In the genomic region with DNA sequence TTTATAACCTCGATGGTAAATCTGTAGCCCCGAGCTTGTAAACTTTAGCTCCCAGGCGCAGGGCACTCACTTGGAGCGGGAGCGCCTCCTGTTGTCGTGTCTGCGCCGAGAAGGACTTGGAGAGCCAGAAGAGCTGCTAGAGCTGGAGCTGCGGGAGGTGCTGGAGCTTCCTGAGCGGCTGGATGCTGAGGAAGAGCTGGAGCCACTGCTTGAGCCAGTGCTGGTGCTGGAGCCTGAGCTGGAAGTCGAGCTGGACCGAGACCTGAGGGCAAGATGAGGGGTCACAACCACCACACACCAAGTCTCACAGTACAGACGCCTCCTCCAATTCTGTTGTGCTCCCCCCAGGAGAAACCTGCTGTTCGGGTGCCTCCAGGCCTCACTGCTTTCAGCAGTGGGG, we compare ENCODE assay signal across 8 cellular contexts. TPM values are rescaled to one million over a fixed set of nuclear protein-coding genes. Genes with fewer than 3 reads are reported as not detected.
A peak's percentile ranks its signal among the peaks of the same experiment; 100 is the strongest.
DNase-seq lines count a peak whose midpoint lies in the region; ATAC-seq, FAIRE-seq and TF ChIP-seq lines count a peak whose summit lies in the region.
"Not testable (repeated sequence)": the region's sequence is repeated elsewhere in the genome, so short reads cannot be mapped to it uniquely, and the experiment has no call there.
"Had no signal": no experiment of that assay in that cellular context is flagged by ENCODE, and none has a peak within 500 bp of the region (broad histone marks: within the 10 kb centered on the region; RNA-seq: fewer than 3 reads in every experiment).

No MANE protein-coding gene starts in this region.

- DNase-seq in BE2C; T-helper 17 cell; K562 (ENCODE audit: extremely low read depth in 1 of 4, low spot score in 3 of 4); stimulated activated naive B cell treated with anti-CD40 and anti-IgM and Interleukin-4, amounts not matched to agents 10 μg/mL and 1 μg/mL and 100 μg/mL, for 72 hours: not testable (repeated sequence)
- peak; percentile 37 for DNase-seq in Right ventricle myocardium inferior (ENCODE audit: missing footprints)
- DNase-seq in natural killer cell treated with Interleukin-12 subunit alpha and Interleukin-12 subunit beta and Interleukin-15 and Interleukin-18, amount 100 ng/mL, for 72 hours (ENCODE audit: low spot score): peak; percentile 15

- H3K4me2 ChIP-seq in K562 (ENCODE audit: insufficient read depth, low read length): not testable (repeated sequence)

- not testable (repeated sequence) for FAIRE-seq in K562 (lab: Jason Lieb, UNC)

- H3K4me3 Mint-ChIP-seq in T-helper 17 cell; natural killer cell treated with Interleukin-12 subunit alpha and Interleukin-12 subunit beta and Interleukin-15 and Interleukin-18, amount 100 ng/mL, for 72 hours; stimulated activated naive B cell treated with anti-CD40 and anti-IgM and Interleukin-4, amounts not matched to agents 10 μg/mL and 1 μg/mL and 100 μg/mL, for 72 hours: not testable (repeated sequence)

- not testable (repeated sequence) for H3K27ac ChIP-seq in HEK293 (ENCODE audit: extremely low read depth, low read depth, low read length); K562 (ENCODE audit: extremely low read depth, low read depth, low read length)

- H3K9ac ChIP-seq in K562 (ENCODE audit: insufficient read depth in 1 of 2, low read depth in 2 of 2, low read length in 2 of 2): not testable (repeated sequence)

- ATAC-seq in T-helper 17 cell; K562; Right ventricle myocardium inferior; natural killer cell treated with Interleukin-12 subunit alpha and Interleukin-12 subunit beta and Interleukin-15 and Interleukin-18, amount 100 ng/mL, for 72 hours; stimulated activated naive B cell treated with anti-CD40 and anti-IgM and Interleukin-4, amounts not matched to agents 10 μg/mL and 1 μg/mL and 100 μg/mL, for 72 hours (replicated peaks): not testable (repeated sequence)

- POLR2A ChIA-PET in HEK293 (lab: Yijun Ruan, JAX) (interaction anchor here (1.0 to 2.9 kb wide), 3 partner anchors 11 to 108 kb away, joined by 3 to 15 read pairs (median 5); a partner anchor contains a TSS), K562 (lab: Yijun Ruan, JAX) (interaction anchor here (1.0 to 6.0 kb wide), 7 partner anchors 9 to 108 kb away, joined by 3 to 40 read pairs (median 4); a partner anchor contains a TSS)

- 93% methylated on average over 14 of the region's 14 CpGs for WGBS in K562 (ENCODE audit: insufficient coverage, low coverage, missing lambda C conversion rate)

- H3K4me3 ChIP-seq in BE2C (ENCODE audit: low read depth, low read length); HEK293 (ENCODE audit: low read depth, low read length); K562: not testable (repeated sequence)

- TF ChIP-seq POLR2A in K562 (conservative IDR thresholded peaks at IDR 0.05): not testable (repeated sequence)

- H3K27me3 ChIP-seq in BE2C; K562 (ENCODE audit: control insufficient read depth in 2 of 2, insufficient read depth in 2 of 2, low read length in 2 of 2): not testable (repeated sequence)

- peaks cover 27% of the 10 kb centered on the region for H3K4me1 Mint-ChIP-seq in T-helper 17 cell
- peaks cover 29 to 30% of the 10 kb centered on the region in 2 donors for H3K4me1 Mint-ChIP-seq in natural killer cell treated with Interleukin-12 subunit alpha and Interleukin-12 subunit beta and Interleukin-15 and Interleukin-18, amount 100 ng/mL, for 72 hours (ENCODE audit: low read depth in 2 of 2)
- H3K4me1 Mint-ChIP-seq in stimulated activated naive B cell treated with anti-CD40 and anti-IgM and Interleukin-4, amounts not matched to agents 10 μg/mL and 1 μg/mL and 100 μg/mL, for 72 hours: peaks cover 19 to 28% of the 10 kb centered on the region in 2 donors

- in situ Hi-C loops in K562 (cut with MboI): not testable (repeated sequence)

- not testable (repeated sequence) for TF ChIP-seq RAD21 in K562 (CRISPR knock-in tag; conservative IDR thresholded peaks at IDR 0.05 in 1 of 2, IDR thresholded peaks at IDR 0.05 in 1 of 2)

- H4K20me1 ChIP-seq in K562 (replicated peaks; ENCODE audit: control insufficient read depth, insufficient read depth, low read length): peaks cover 27% of the 10 kb centered on the region

- H3K36me3 ChIP-seq in BE2C (peaks cover 80% of the 10 kb centered on the region), HEK293 (ENCODE audit: control insufficient read depth in 2 of 2, insufficient read depth in 1 of 2, low read length in 2 of 2) (peaks cover 48 to 90% of the 10 kb centered on the region in 2 experiments), K562 (ENCODE audit: control insufficient read depth, insufficient read depth, low read length) (peaks cover 88% of the 10 kb centered on the region)

- H2AFZ ChIP-seq in K562 (ENCODE audit: low read depth, low read length): not testable (repeated sequence)

- CTCF ChIA-PET in HEK293 (lab: Yijun Ruan, JAX): interaction anchor here (0.7 to 1.4 kb wide), 3 partner anchors 10 to 245 kb away, joined by 3 to 5 read pairs (median 4); no protein-coding TSS in a partner anchor
- CTCF ChIA-PET in K562 (lab: Yijun Ruan, JAX; ENCODE audit: low intra/inter-chr PET ratio): not testable (repeated sequence)

- not testable (repeated sequence) for BruUV-seq in K562 (replicated peaks; lab: Mats Ljungman, UMichigan)

- H3K27ac Mint-ChIP-seq in T-helper 17 cell: peak overlapping the region; percentile 39
- H3K27ac Mint-ChIP-seq in natural killer cell treated with Interleukin-12 subunit alpha and Interleukin-12 subunit beta and Interleukin-15 and Interleukin-18, amount 100 ng/mL, for 72 hours: not testable (repeated sequence)
- peak overlapping the region; percentile 31 for H3K27ac Mint-ChIP-seq in stimulated activated naive B cell treated with anti-CD40 and anti-IgM and Interleukin-4, amounts not matched to agents 10 μg/mL and 1 μg/mL and 100 μg/mL, for 72 hours

- H3K9me3 ChIP-seq in BE2C; HEK293 (ENCODE audit: control insufficient read depth, insufficient read depth, low read depth, low read length); T-helper 17 cell (ENCODE audit: control insufficient read depth, low read length, poor library complexity, severe bottlenecking); K562 (replicated peaks; ENCODE audit: control insufficient read depth, insufficient read depth, low read depth, low read length): not testable (repeated sequence)

- H3K36me3 Mint-ChIP-seq in T-helper 17 cell (ENCODE audit: low read depth): not testable (repeated sequence)
- H3K36me3 Mint-ChIP-seq in natural killer cell treated with Interleukin-12 subunit alpha and Interleukin-12 subunit beta and Interleukin-15 and Interleukin-18, amount 100 ng/mL, for 72 hours: peaks cover 27% of the 10 kb centered on the region
- H3K36me3 Mint-ChIP-seq in stimulated activated naive B cell treated with anti-CD40 and anti-IgM and Interleukin-4, amounts not matched to agents 10 μg/mL and 1 μg/mL and 100 μg/mL, for 72 hours: peaks cover 35 to 50% of the 10 kb centered on the region in 2 donors

- peak; percentile 7; the same call in 1 of the 2 replicates for TF ChIP-seq CTCF in BE2C (IDR thresholded peaks at IDR 0.05; ENCODE audit: low read depth, low read length)
- not testable (repeated sequence) for TF ChIP-seq CTCF in HEK293 (tag by site-specific recombination; IDR thresholded peaks at IDR 0.05); K562 (IDR thresholded peaks at IDR 0.05 in 2 of 3, conservative IDR thresholded peaks at IDR 0.05 in 1 of 3; ENCODE audit: insufficient read depth in 2 of 3, low read depth in 1 of 3, low read length in 3 of 3)

- not testable (repeated sequence) for H3K9me3 Mint-ChIP-seq in natural killer cell treated with Interleukin-12 subunit alpha and Interleukin-12 subunit beta and Interleukin-15 and Interleukin-18, amount 100 ng/mL, for 72 hours; stimulated activated naive B cell treated with anti-CD40 and anti-IgM and Interleukin-4, amounts not matched to agents 10 μg/mL and 1 μg/mL and 100 μg/mL, for 72 hours

- H3K27me3 Mint-ChIP-seq in T-helper 17 cell; natural killer cell treated with Interleukin-12 subunit alpha and Interleukin-12 subunit beta and Interleukin-15 and Interleukin-18, amount 100 ng/mL, for 72 hours; stimulated activated naive B cell treated with anti-CD40 and anti-IgM and Interleukin-4, amounts not matched to agents 10 μg/mL and 1 μg/mL and 100 μg/mL, for 72 hours: not testable (repeated sequence)

- H3K79me2 ChIP-seq in K562 (ENCODE audit: control insufficient read depth, insufficient read depth, low read length): peaks cover 75% of the 10 kb centered on the region

- not testable (repeated sequence) for TF ChIP-seq EP300 in K562 (IDR thresholded peaks at IDR 0.05; ENCODE audit: low read length)

- intact Hi-C loops in K562 (cut with micrococcal nuclease): not testable (repeated sequence)
- intact Hi-C loops in Right ventricle myocardium inferior (cut with DNase I): loop anchor here (10.0 kb wide), 1 partner anchor 242 kb away; no protein-coding TSS in a partner anchor

- not testable (repeated sequence) for H3K4me1 ChIP-seq in BE2C; HEK293 (ENCODE audit: control insufficient read depth, insufficient read depth, low read length); K562 (replicated peaks in 1 of 2; ENCODE audit: control insufficient read depth in 2 of 2, insufficient read depth in 2 of 2, low read length in 2 of 2)

- not testable (repeated sequence) for H3K9me1 ChIP-seq in K562 (ENCODE audit: control insufficient read depth, insufficient read depth, low read length)

RNA-seq across cellular contexts. Expression of a gene that starts 4.9 kb away (rescaled TPM):
- polyA plus RNA-seq in BE2C (2012; ENCODE audit: insufficient read depth, insufficient read length, low read depth): 443 TPM
- total RNA-seq in T-helper 17 cell (100 to 1,000 TPM; 204 to 224 TPM), K562 (2014; rRNA removed) (252 and 305 TPM in 2 replicates), K562 (2014; rRNA removed; fragmentation: Illumina TruSeq; extraction: Trizol) (122 and 138 TPM in 2 replicates), K562 (2015; rRNA removed; fragmentation: Illumina TruSeq; extraction: Trizol) (188 and 196 TPM in 2 replicates), K562 (2021) (338 and 343 TPM in 2 replicates), Right ventricle myocardium inferior (105 TPM)
- total RNA-seq in K562 (2011; cell fraction: chromatin; rRNA removed; ENCODE audit: low replicate concordance): 373 and 378 TPM in 2 replicates
- total RNA-seq in K562 (2011; cell fraction: nucleolus; rRNA removed): 251 and 274 TPM in 2 replicates
- 357 and 477 TPM in 2 replicates for total RNA-seq in K562 (2011; cell fraction: nucleoplasm; rRNA removed)
- polyA plus RNA-seq in K562 (2011; rRNA removed) (202 and 211 TPM in 2 replicates), K562 (2014; fragmentation: Illumina TruSeq; extraction: Trizol) (307 and 351 TPM in 2 replicates), K562 (2014; fragmentation: Nextera tagmentation; extraction: Ambion mirVana) (10 to 100 TPM; 44.9 to 50.6 TPM), K562 (2014; rRNA removed) (286 and 343 TPM in 2 replicates)
- 319 and 500 TPM in 2 replicates for polyA plus RNA-seq in K562 (2011; cell fraction: cytosol; rRNA removed)
- 227 and 282 TPM in 2 replicates for polyA plus RNA-seq in K562 (2011; cell fraction: nucleus; rRNA removed)
- 240 and 340 TPM in 2 replicates for polyA plus RNA-seq in K562 (2012)
- polyA minus RNA-seq in K562 (2011; rRNA and poly(A)+ RNA removed): 122 and 170 TPM in 2 replicates
- 137 and 148 TPM in 2 replicates for polyA minus RNA-seq in K562 (2011; cell fraction: cytosol; rRNA and poly(A)+ RNA removed)
- 71.2 and 87.7 TPM in 2 replicates for polyA minus RNA-seq in K562 (2011; cell fraction: nucleus; rRNA and poly(A)+ RNA removed)
- total RNA-seq in natural killer cell treated with Interleukin-12 subunit alpha and Interleukin-12 subunit beta and Interleukin-15 and Interleukin-18, amount 100 ng/mL, for 72 hours: 100 to 1,000 TPM; 256 to 334 TPM

RNA-seq across cellular contexts. Expression of a gene that starts 11.6 kb away (rescaled TPM):
- 89.8 TPM for polyA plus RNA-seq in BE2C (2012; ENCODE audit: insufficient read depth, insufficient read length, low read depth)
- total RNA-seq in T-helper 17 cell (10 to 100 TPM; 15.2 TPM), K562 (2014; rRNA removed) (175 and 241 TPM in 2 replicates), K562 (2014; rRNA removed; fragmentation: Illumina TruSeq; extraction: Trizol) (21.4 and 22.6 TPM in 2 replicates), K562 (2015; rRNA removed; fragmentation: Illumina TruSeq; extraction: Trizol) (54.0 and 55.0 TPM in 2 replicates), K562 (2021) (172 and 181 TPM in 2 replicates), Right ventricle myocardium inferior (205 TPM)
- 82.7 and 201 TPM in 2 replicates for total RNA-seq in K562 (2011; cell fraction: chromatin; rRNA removed; ENCODE audit: low replicate concordance)
- 140 and 148 TPM in 2 replicates for total RNA-seq in K562 (2011; cell fraction: nucleolus; rRNA removed)
- total RNA-seq in K562 (2011; cell fraction: nucleoplasm; rRNA removed): 85.4 and 93.3 TPM in 2 replicates
- polyA plus RNA-seq in K562 (2011; rRNA removed) (70.5 and 106 TPM in 2 replicates), K562 (2014; fragmentation: Illumina TruSeq; extraction: Trizol) (32.0 and 72.2 TPM in 2 replicates), K562 (2014; fragmentation: Nextera tagmentation; extraction: Ambion mirVana) (1 to 10 TPM; 4.7 to 7.6 TPM), K562 (2014; rRNA removed) (189 and 199 TPM in 2 replicates)
- polyA plus RNA-seq in K562 (2011; cell fraction: cytosol; rRNA removed): 147 and 284 TPM in 2 replicates
- polyA plus RNA-seq in K562 (2011; cell fraction: nucleus; rRNA removed): 105 and 118 TPM in 2 replicates
- 136 and 268 TPM in 2 replicates for polyA plus RNA-seq in K562 (2012)
- 14.3 and 21.6 TPM in 2 replicates for polyA minus RNA-seq in K562 (2011; rRNA and poly(A)+ RNA removed)
- polyA minus RNA-seq in K562 (2011; cell fraction: cytosol; rRNA and poly(A)+ RNA removed): 51.2 and 72.4 TPM in 2 replicates
- 26.7 and 36.3 TPM in 2 replicates for polyA minus RNA-seq in K562 (2011; cell fraction: nucleus; rRNA and poly(A)+ RNA removed)
- total RNA-seq in natural killer cell treated with Interleukin-12 subunit alpha and Interleukin-12 subunit beta and Interleukin-15 and Interleukin-18, amount 100 ng/mL, for 72 hours: 10 to 100 TPM; 29.1 to 51.1 TPM

RNA-seq across cellular contexts. Expression of a gene that starts 26.8 kb away (rescaled TPM):
- 16.2 TPM for polyA plus RNA-seq in BE2C (2012; ENCODE audit: insufficient read depth, insufficient read length, low read depth)
- total RNA-seq in T-helper 17 cell (under 1 TPM; 0.37 to 0.42 TPM), K562 (2014; rRNA removed) (2.2 and 2.6 TPM in 2 replicates), K562 (2014; rRNA removed; fragmentation: Illumina TruSeq; extraction: Trizol) (0.11 TPM in 1 of 2 replicates, not detected in the other), K562 (2015; rRNA removed; fragmentation: Illumina TruSeq; extraction: Trizol) (1.9 and 2.1 TPM in 2 replicates), K562 (2021) (2.7 and 4.1 TPM in 2 replicates), Right ventricle myocardium inferior (0.49 TPM)
- total RNA-seq in K562 (2011; cell fraction: chromatin; rRNA removed; ENCODE audit: low replicate concordance): 8.6 and 40.6 TPM in 2 replicates
- total RNA-seq in K562 (2011; cell fraction: nucleolus; rRNA removed): 34.9 and 37.8 TPM in 2 replicates
- total RNA-seq in K562 (2011; cell fraction: nucleoplasm; rRNA removed): 12.8 and 15.3 TPM in 2 replicates
- polyA plus RNA-seq in K562 (2011; rRNA removed) (1.6 and 4.6 TPM in 2 replicates), K562 (2014; fragmentation: Illumina TruSeq; extraction: Trizol) (0.25 and 0.83 TPM in 2 replicates), K562 (2014; fragmentation: Nextera tagmentation; extraction: Ambion mirVana) (under 1 TPM in 1 of 2 experiments, not detected in 1; 0.08 TPM), K562 (2014; rRNA removed) (2.5 and 3.1 TPM in 2 replicates)
- polyA plus RNA-seq in K562 (2011; cell fraction: cytosol; rRNA removed): 2.3 and 6.0 TPM in 2 replicates
- polyA plus RNA-seq in K562 (2011; cell fraction: nucleus; rRNA removed): 47.3 and 57.1 TPM in 2 replicates
- 2.7 and 5.3 TPM in 2 replicates for polyA plus RNA-seq in K562 (2012)
- polyA minus RNA-seq in K562 (2011; rRNA and poly(A)+ RNA removed): 0.11 and 0.45 TPM in 2 replicates
- 0.38 and 1.8 TPM in 2 replicates for polyA minus RNA-seq in K562 (2011; cell fraction: cytosol; rRNA and poly(A)+ RNA removed)
- 5.1 and 6.1 TPM in 2 replicates for polyA minus RNA-seq in K562 (2011; cell fraction: nucleus; rRNA and poly(A)+ RNA removed)
- 1 to 10 TPM in 1 of 2 donors, under 1 TPM in 1; 0.88 to 3.5 TPM for total RNA-seq in natural killer cell treated with Interleukin-12 subunit alpha and Interleukin-12 subunit beta and Interleukin-15 and Interleukin-18, amount 100 ng/mL, for 72 hours
- polyA plus RNA-seq: CD4-positive, CD25-positive, alpha-beta regulatory T cell had no signal

RNA-seq across cellular contexts. Expression of a gene that starts 39.6 kb away (rescaled TPM):
- polyA plus RNA-seq in BE2C (2012; ENCODE audit: insufficient read depth, insufficient read length, low read depth): 160 TPM
- 10 to 100 TPM; 32.0 to 33.6 TPM for total RNA-seq in T-helper 17 cell
- 59.2 and 250 TPM in 2 replicates for total RNA-seq in K562 (2011; cell fraction: chromatin; rRNA removed; ENCODE audit: low replicate concordance)
- 208 and 236 TPM in 2 replicates for total RNA-seq in K562 (2011; cell fraction: nucleolus; rRNA removed)
- total RNA-seq in K562 (2011; cell fraction: nucleoplasm; rRNA removed): 68.1 and 94.3 TPM in 2 replicates
- total RNA-seq in K562 (2014; rRNA removed): 94.9 and 97.1 TPM in 2 replicates
- 3.7 and 5.5 TPM in 2 replicates for total RNA-seq in K562 (2014; rRNA removed; fragmentation: Illumina TruSeq; extraction: Trizol)
- total RNA-seq in K562 (2015; rRNA removed; fragmentation: Illumina TruSeq; extraction: Trizol): 33.1 and 37.3 TPM in 2 replicates
- 53.2 and 63.2 TPM in 2 replicates for total RNA-seq in K562 (2021)
- 20.4 and 32.0 TPM in 2 replicates for polyA plus RNA-seq in K562 (2011; rRNA removed)
- polyA plus RNA-seq in K562 (2011; cell fraction: cytosol; rRNA removed): 27.5 and 65.2 TPM in 2 replicates
- polyA plus RNA-seq in K562 (2011; cell fraction: nucleus; rRNA removed): 215 and 329 TPM in 2 replicates
- 34.9 and 35.9 TPM in 2 replicates for polyA plus RNA-seq in K562 (2012)
- polyA plus RNA-seq in K562 (2014; fragmentation: Illumina TruSeq; extraction: Trizol): 5.6 and 23.2 TPM in 2 replicates
- under 1 TPM; 0.48 to 0.96 TPM for polyA plus RNA-seq in K562 (2014; fragmentation: Nextera tagmentation; extraction: Ambion mirVana)
- polyA plus RNA-seq in K562 (2014; rRNA removed): 58.7 and 62.7 TPM in 2 replicates
- polyA minus RNA-seq in K562 (2011; rRNA and poly(A)+ RNA removed): 5.5 and 8.4 TPM in 2 replicates
- polyA minus RNA-seq in K562 (2011; cell fraction: cytosol; rRNA and poly(A)+ RNA removed): 30.6 and 30.9 TPM in 2 replicates
- 67.1 and 68.3 TPM in 2 replicates for polyA minus RNA-seq in K562 (2011; cell fraction: nucleus; rRNA and poly(A)+ RNA removed)
- total RNA-seq in Right ventricle myocardium inferior: 14.1 TPM
- 10 to 100 TPM; 27.5 to 51.8 TPM for total RNA-seq in natural killer cell treated with Interleukin-12 subunit alpha and Interleukin-12 subunit beta and Interleukin-15 and Interleukin-18, amount 100 ng/mL, for 72 hours

RNA-seq across cellular contexts. Expression of a gene that starts 48.4 kb away (rescaled TPM):
- polyA plus RNA-seq in BE2C (2012; ENCODE audit: insufficient read depth, insufficient read length, low read depth): 70.4 TPM
- 1 to 10 TPM; 7.8 to 9.2 TPM for total RNA-seq in T-helper 17 cell
- 31.1 and 74.2 TPM in 2 replicates for total RNA-seq in K562 (2011; cell fraction: chromatin; rRNA removed; ENCODE audit: low replicate concordance)
- 69.6 and 75.5 TPM in 2 replicates for total RNA-seq in K562 (2011; cell fraction: nucleolus; rRNA removed)
- total RNA-seq in K562 (2011; cell fraction: nucleoplasm; rRNA removed): 40.6 and 42.6 TPM in 2 replicates
- total RNA-seq in K562 (2014; rRNA removed): 57.6 and 70.2 TPM in 2 replicates
- total RNA-seq in K562 (2014; rRNA removed; fragmentation: Illumina TruSeq; extraction: Trizol): 8.5 and 11.4 TPM in 2 replicates
- 24.1 and 26.5 TPM in 2 replicates for total RNA-seq in K562 (2015; rRNA removed; fragmentation: Illumina TruSeq; extraction: Trizol)
- total RNA-seq in K562 (2021): 44.9 and 49.6 TPM in 2 replicates
- polyA plus RNA-seq in K562 (2011; rRNA removed): 19.6 and 27.9 TPM in 2 replicates
- 27.6 and 84.2 TPM in 2 replicates for polyA plus RNA-seq in K562 (2011; cell fraction: cytosol; rRNA removed)
- 92.6 and 123 TPM in 2 replicates for polyA plus RNA-seq in K562 (2011; cell fraction: nucleus; rRNA removed)
- polyA plus RNA-seq in K562 (2012): 33.7 and 34.1 TPM in 2 replicates
- 14.2 and 20.7 TPM in 2 replicates for polyA plus RNA-seq in K562 (2014; fragmentation: Illumina TruSeq; extraction: Trizol)
- 1 to 10 TPM; 1.1 to 3.0 TPM for polyA plus RNA-seq in K562 (2014; fragmentation: Nextera tagmentation; extraction: Ambion mirVana)
- polyA plus RNA-seq in K562 (2014; rRNA removed): 54.0 and 55.6 TPM in 2 replicates
- 7.3 and 7.4 TPM in 2 replicates for polyA minus RNA-seq in K562 (2011; rRNA and poly(A)+ RNA removed)
- 13.6 and 18.7 TPM in 2 replicates for polyA minus RNA-seq in K562 (2011; cell fraction: cytosol; rRNA and poly(A)+ RNA removed)
- 29.8 and 32.1 TPM in 2 replicates for polyA minus RNA-seq in K562 (2011; cell fraction: nucleus; rRNA and poly(A)+ RNA removed)
- 35.1 TPM for total RNA-seq in Right ventricle myocardium inferior
- total RNA-seq in natural killer cell treated with Interleukin-12 subunit alpha and Interleukin-12 subunit beta and Interleukin-15 and Interleukin-18, amount 100 ng/mL, for 72 hours: 10 to 100 TPM; 18.8 to 39.8 TPM
